16 cellular contexts compared by ENCODE assay signal in genomic region chr22:24177456-24177855, GRCh38. TPM values are rescaled to one million over a fixed set of nuclear protein-coding genes. Genes with fewer than 3 reads are reported as not detected.
DNase-seq lines count a peak whose midpoint lies in the region; ATAC-seq and TF ChIP-seq lines count a peak whose summit lies in the region.
"Had no signal": no experiment of that assay in that cellular context is flagged by ENCODE, and none has a peak within 500 bp of the region (broad histone marks: within the 10 kb centered on the region; RNA-seq: fewer than 3 reads in every experiment).

No MANE protein-coding gene starts in this region.

- POLR2A ChIA-PET in HEK293T (lab: Yijun Ruan, JAX): interaction anchor here (0.6 kb wide), 1 partner anchor 47 kb away, joined by 3 read pairs; no protein-coding TSS in a partner anchor

- intact Hi-C loops in left ventricle myocardium superior (cut with micrococcal nuclease) (no loop called here), Right ventricle myocardium superior (cut with DNase I) (loop anchor here (5.0 kb wide), 1 partner anchor 70 kb away; no protein-coding TSS in a partner anchor), stomach (cut with DNase I; ENCODE audit: low total_unique reads) (no loop called here)

- CTCF ChIA-PET in HEK293T (lab: Yijun Ruan, JAX): no interaction called here

- H3K4me1 ChIP-seq in right atrium auricular region (peaks cover 0 to 68% of the 10 kb centered on the region in 2 donors), stomach (peaks cover 19 to 72% (median 50%) of the 10 kb centered on the region in 4 donors)

- no peak for TF ChIP-seq CTCF in right atrium auricular region (IDR thresholded peaks at IDR 0.05)
- no peak for TF ChIP-seq CTCF in stomach (IDR thresholded peaks at IDR 0.05)

- H3K9me3 ChIP-seq in right atrium auricular region (no peaks in the 10 kb centered on the region), stomach (no peaks in the 10 kb centered on the region)

- H3K27ac ChIP-seq in right atrium auricular region: peak overlapping the region; percentile 73 to 80
- H3K27ac ChIP-seq in stomach: peak overlapping the region in 4 of 5 donors; percentile 26 to 79 (median 57)

- WGBS in stomach, 5 donors: 73 to 96% (median 94%) methylated on average over 3 to 10 of the region's 10 CpGs

- no peak for TF ChIP-seq POLR2A in stomach (IDR thresholded peaks at IDR 0.05)

- H3K27me3 ChIP-seq in right atrium auricular region (no peaks in the 10 kb centered on the region), stomach (no peaks in the 10 kb centered on the region)

- peak; percentile 33 for DNase-seq in left ventricle myocardium superior
- no peak for DNase-seq in Right ventricle myocardium superior
- DNase-seq in right atrium auricular region (ENCODE audit: low spot score): no peak
- DNase-seq in stomach: no peak
- no peak for DNase-seq in HEK293T (ENCODE audit: extremely low spot score)
- DNase-seq in GM03348 (ENCODE audit: low spot score): no peak
- DNase-seq: DMS 273 treated with DMSO at 0.1 percent for 48 hours; GF-D8; KBM-7; MV-4-11; NCI-H1417 treated with DMSO at 0.1 percent for 48 hours; NCI-H1930; NCI-H2171; NCI-H446; NK-92 treated with Interleukin-12 subunit alpha and Interleukin-12 subunit beta, amount 100 ng/mL, for 24 hours had no signal

- ATAC-seq in left ventricle myocardium superior (no peak), Right ventricle myocardium superior (ENCODE audit: poor library complexity) (no peak), GM18520 (IDR thresholded peaks at IDR 0.05; ENCODE audit: unreplicated experiment) (no peak)

- peaks cover 18% of the 10 kb centered on the region for H3K36me3 ChIP-seq in right atrium auricular region
- peaks cover 22 to 71% (median 61%) of the 10 kb centered on the region in 4 donors for H3K36me3 ChIP-seq in stomach

- TF ChIP-seq EP300 in stomach (IDR thresholded peaks at IDR 0.05): no peak

- no peak overlapping the region for H3K4me3 ChIP-seq in right atrium auricular region
- no peak overlapping the region for H3K4me3 ChIP-seq in stomach

TF ChIP-seq in HEK293T, 16 proteins besides CTCF, POLR2A, EP300 and RAD21:
- TF ChIP-seq L3MBTL2 (conservative IDR thresholded peaks at IDR 0.05) (no peak), FOXA1 (IDR thresholded peaks at IDR 0.05) (no peak), BHLHE40 (IDR thresholded peaks at IDR 0.05; ENCODE audit: borderline replicate concordance) (no peak), CTBP1 (IDR thresholded peaks at IDR 0.05; ENCODE audit: borderline replicate concordance) (no peak), NFRKB (IDR thresholded peaks at IDR 0.05) (no peak), FOXK2 (IDR thresholded peaks at IDR 0.05) (no peak), ELF4 (IDR thresholded peaks at IDR 0.05) (no peak), FOXM1 (IDR thresholded peaks at IDR 0.05; ENCODE audit: borderline replicate concordance) (no peak), ZNF384 (IDR thresholded peaks at IDR 0.05) (no peak), LEF1 (IDR thresholded peaks at IDR 0.05; ENCODE audit: borderline replicate concordance) (no peak), ARNT (IDR thresholded peaks at IDR 0.05) (no peak), SUZ12 (IDR thresholded peaks at IDR 0.05) (no peak), SP1 (IDR thresholded peaks at IDR 0.05) (no peak), TARDBP (IDR thresholded peaks at IDR 0.05) (no peak)

RNA-seq across cellular contexts. Expression of gene SUSD2, which starts 3.8 kb away (rescaled TPM):
- 3.3 TPM for total RNA-seq in left ventricle myocardium superior
- total RNA-seq in Right ventricle myocardium superior: 2.6 TPM
- 1 to 10 TPM; 4.9 to 9.5 TPM for total RNA-seq in right atrium auricular region
- 10 to 100 TPM in 3 of 5 donors, 1 to 10 TPM in 1, under 1 TPM in 1; 0.58 to 29.9 (median 17.5) TPM for total RNA-seq in stomach
- polyA plus RNA-seq in stomach: 1 to 10 TPM; 2.6 to 5.7 (median 3.2) TPM
